In the genomic region with DNA sequence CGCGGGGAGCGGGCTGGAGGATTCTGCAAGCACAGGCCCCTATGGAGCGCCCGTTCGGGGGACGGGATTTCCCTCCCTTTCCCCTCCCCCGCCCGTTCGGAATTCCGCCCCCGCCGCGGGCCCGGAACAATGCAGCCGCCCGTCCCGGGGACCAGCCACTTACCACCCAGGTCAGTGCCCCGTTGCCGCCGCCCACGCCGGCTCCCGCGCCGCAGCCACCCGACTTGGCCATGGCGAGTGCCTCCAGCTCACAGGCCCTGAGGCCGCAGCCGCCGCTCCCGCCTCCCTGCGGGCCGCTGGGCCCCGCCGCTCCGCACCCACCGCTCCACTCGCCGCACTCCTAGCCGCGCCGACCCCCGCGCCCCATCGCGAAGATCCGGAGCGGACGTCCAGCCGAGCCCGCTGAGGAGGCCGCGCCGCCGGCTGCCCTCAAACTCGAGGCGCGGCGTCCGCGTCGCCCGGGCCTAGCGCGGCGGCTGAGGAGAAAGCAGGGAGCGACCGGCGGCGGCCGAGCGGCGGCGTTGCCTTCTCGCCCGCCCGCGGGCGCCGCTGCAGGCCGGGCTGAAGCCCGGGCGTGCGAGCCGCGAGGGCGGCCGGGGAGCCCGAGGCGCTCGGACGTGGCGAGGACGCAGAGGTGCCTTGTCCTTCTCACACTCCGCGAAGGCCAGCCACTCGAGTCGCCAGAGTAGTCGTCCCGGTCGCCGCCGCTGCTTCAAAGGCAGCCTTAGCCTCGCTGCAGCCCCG, we compare ENCODE assay signal across 8 cellular contexts. TPM values are rescaled to one million over a fixed set of nuclear protein-coding genes. Genes with fewer than 3 reads are reported as not detected.
DNase-seq lines count a peak whose midpoint lies in the region; ATAC-seq and TF ChIP-seq lines count a peak whose summit lies in the region.

No MANE protein-coding gene starts in this region.

- peaks cover 38% of the 10 kb centered on the region for H3K4me1 Mint-ChIP-seq in Calu3 (ENCODE audit: low read depth, unreplicated experiment)
- peaks cover 37% of the 10 kb centered on the region for H3K4me1 Mint-ChIP-seq in activated CD4-positive, alpha-beta T cell treated with anti-CD3 and anti-CD28 coated beads, Interleukin-2, amount 10 ng/mL, durations not matched to agents 7 days and 5 days

- peak overlapping the region; percentile 89 for H3K27ac ChIP-seq in HUES64 (ENCODE audit: low read depth, low read length)
- peak overlapping the region; percentile 95 to 98 for H3K27ac ChIP-seq in coronary artery
- H3K27ac ChIP-seq in right lobe of liver, result peak overlapping the region; percentile 90 to 96 (median 93)

- H3K4me3 ChIP-seq in HUES64 (ENCODE audit: low read length), result peak overlapping the region; percentile 84
- H3K4me3 ChIP-seq in coronary artery, result peak overlapping the region; percentile 85
- peak overlapping the region; percentile 59 to 76 (median 67) for H3K4me3 ChIP-seq in right lobe of liver

- H3K4me1 ChIP-seq in HUES64 (ENCODE audit: insufficient read depth, low read length) (peaks cover 35% of the 10 kb centered on the region), right lobe of liver (peaks cover 0 to 25% (median 12%) of the 10 kb centered on the region in 4 donors)

- POLR2A ChIA-PET in activated CD4-positive, alpha-beta T cell treated with anti-CD3 and anti-CD28 coated beads, Interleukin-2, amount 10 ng/mL, durations not matched to agents 7 days and 5 days (lab: Charles Lee), result no interaction called here

- under 1% methylated on average over 105 of the region's 106 CpGs for WGBS in HUES64
- 0% methylated on average over 4 of the region's 106 CpGs for WGBS in right lobe of liver (ENCODE audit: insufficient coverage, low coverage, low lambda C conversion rate, missing lambda C conversion rate)

- no TSS peak for BruUV-seq in Calu3 (replicated peaks; lab: Mats Ljungman, UMichigan)

- ATAC-seq in GM21381 (IDR thresholded peaks at IDR 0.05; ENCODE audit: unreplicated experiment) (peak; percentile 34), right lobe of liver (peak; percentile 72 to 82 (median 76))

- TF ChIP-seq POLR2A in right lobe of liver (IDR thresholded peaks at IDR 0.05), result no peak

- H3K27ac Mint-ChIP-seq in Calu3 (ENCODE audit: unreplicated experiment), result peak overlapping the region; percentile 99
- peak overlapping the region; percentile 99 for H3K27ac Mint-ChIP-seq in activated CD4-positive, alpha-beta T cell treated with anti-CD3 and anti-CD28 coated beads, Interleukin-2, amount 10 ng/mL, durations not matched to agents 7 days and 5 days

- H3K27me3 ChIP-seq in HUES64 (ENCODE audit: insufficient read depth, low read length) (no peaks in the 10 kb centered on the region), right lobe of liver (no peaks in the 10 kb centered on the region)

- H3K9me3 ChIP-seq in HUES64 (ENCODE audit: insufficient read depth, low read depth, low read length), result no peaks in the 10 kb centered on the region
- no peaks in the 10 kb centered on the region for H3K9me3 ChIP-seq in right lobe of liver

- TF ChIP-seq CTCF in Calu3 (IDR thresholded peaks at IDR 0.05; ENCODE audit: unreplicated experiment), result no peak
- no peak for TF ChIP-seq CTCF in coronary artery (IDR thresholded peaks at IDR 0.05)
- TF ChIP-seq CTCF in right lobe of liver (IDR thresholded peaks at IDR 0.05), result no peak

- intact Hi-C loops in Calu3 (cut with micrococcal nuclease; ENCODE audit: unreplicated experiment), result loop anchor here (5.0 kb wide), 2 partner anchors 118 to 193 kb away; partner anchors contain the start of gene NGLY1
- intact Hi-C loops in right lobe of liver (cut with DNase I), result no loop called here

- peak overlapping the region; percentile 94 for H3K9ac ChIP-seq in HUES64 (ENCODE audit: low read depth, low read length)

- H3K27me3 Mint-ChIP-seq in Calu3 (ENCODE audit: unreplicated experiment), result no peaks in the 10 kb centered on the region
- H3K27me3 Mint-ChIP-seq in activated CD4-positive, alpha-beta T cell treated with anti-CD3 and anti-CD28 coated beads, Interleukin-2, amount 10 ng/mL, durations not matched to agents 7 days and 5 days, result no peaks in the 10 kb centered on the region

- H3K9me3 Mint-ChIP-seq in Calu3 (ENCODE audit: low read depth, unreplicated experiment), result no peaks in the 10 kb centered on the region
- H3K9me3 Mint-ChIP-seq in activated CD4-positive, alpha-beta T cell treated with anti-CD3 and anti-CD28 coated beads, Interleukin-2, amount 10 ng/mL, durations not matched to agents 7 days and 5 days, result no peaks in the 10 kb centered on the region

- H3K36me3 ChIP-seq in HUES64 (ENCODE audit: insufficient read depth, low read length) (no peaks in the 10 kb centered on the region), right lobe of liver (no peaks in the 10 kb centered on the region)

- CTCF ChIA-PET in Calu3 (lab: Charles Lee), result no interaction called here
- CTCF ChIA-PET in activated CD4-positive, alpha-beta T cell treated with anti-CD3 and anti-CD28 coated beads, Interleukin-2, amount 10 ng/mL, durations not matched to agents 7 days and 5 days (lab: Charles Lee), result interaction anchor here (0.7 kb wide), 1 partner anchor 16 kb away, joined by 3 read pairs; no protein-coding TSS in a partner anchor

- H3K4me3 Mint-ChIP-seq in Calu3 (ENCODE audit: low read depth, unreplicated experiment), result peak overlapping the region; percentile 98
- peak overlapping the region; percentile 91 for H3K4me3 Mint-ChIP-seq in activated CD4-positive, alpha-beta T cell treated with anti-CD3 and anti-CD28 coated beads, Interleukin-2, amount 10 ng/mL, durations not matched to agents 7 days and 5 days

- DNase-seq in Calu3 (peak; percentile 49), coronary artery (ENCODE audit: low spot score) (peak; percentile 86), right lobe of liver (peak; percentile 89 to 92 (median 91)), GM19240 (ENCODE audit: insufficient read length, low spot score) (no peak)
- peak; percentile 53 for DNase-seq in activated CD4-positive, alpha-beta T cell treated with anti-CD3 and anti-CD28 coated beads, Interleukin-2, amount 10 ng/mL, durations not matched to agents 7 days and 5 days
- DNase-seq in stimulated activated CD4-positive, alpha-beta T cell treated with anti-CD3 and anti-CD28 coated beads, Interleukin-4, amount 100 ng/mL, for 48 hours (ENCODE audit: low read depth in 2 of 2), result peak; percentile 58 to 60

- H3K36me3 Mint-ChIP-seq in Calu3 (ENCODE audit: insufficient read depth, unreplicated experiment), result peaks cover 31% of the 10 kb centered on the region
- H3K36me3 Mint-ChIP-seq in activated CD4-positive, alpha-beta T cell treated with anti-CD3 and anti-CD28 coated beads, Interleukin-2, amount 10 ng/mL, durations not matched to agents 7 days and 5 days (ENCODE audit: low read depth), result peaks cover 22% of the 10 kb centered on the region

RNA-seq across cellular contexts. Expression of gene TOP2B, which starts 0.5 kb away (rescaled TPM):
- total RNA-seq in Calu3 (2022) (99.9 and 117 TPM in 2 replicates), right lobe of liver (10 to 100 TPM; 26.3 to 42.3 (median 33.5) TPM)
- polyA plus RNA-seq in HUES64 (2013, experiment 1 of 2), result 106 TPM
- 130 TPM for polyA plus RNA-seq in HUES64 (2013, experiment 2 of 2)
- 100 to 1,000 TPM; 117 to 122 TPM for total RNA-seq in activated CD4-positive, alpha-beta T cell treated with anti-CD3 and anti-CD28 coated beads, Interleukin-2, amount 10 ng/mL, durations not matched to agents 7 days and 5 days
